Comparison of ENCODE assay signal across 9 cellular contexts in genomic region chr13:23608704-23609413, GRCh38. TPM values are rescaled to one million over a fixed set of nuclear protein-coding genes. Genes with fewer than 3 reads are reported as not detected.
DNase-seq lines count a peak whose midpoint lies in the region; ATAC-seq and TF ChIP-seq lines count a peak whose summit lies in the region.
"Had no signal": no experiment of that assay in that cellular context is flagged by ENCODE, and none has a peak within 500 bp of the region (broad histone marks: within the 10 kb centered on the region; RNA-seq: fewer than 3 reads in every experiment).

No MANE protein-coding gene starts in this region.

- no peak for TF ChIP-seq CTCF in Caco-2 (IDR thresholded peaks at IDR 0.05; ENCODE audit: insufficient read depth in 1 of 2, low read depth in 1 of 2, low read length in 1 of 2, severe bottlenecking in 1 of 2, unreplicated experiment in 1 of 2)
- no peak for TF ChIP-seq CTCF in omental fat pad (IDR thresholded peaks at IDR 0.05)
- no peak for TF ChIP-seq CTCF in GM13977 (IDR thresholded peaks at IDR 0.05; ENCODE audit: extremely low read depth, insufficient read depth, missing control alignments)

- DNase-seq in Caco-2 = no peak
- DNase-seq in MG63 = peak; percentile 65
- DNase-seq in fibroblast of gingiva (ENCODE audit: low read depth) = peak; percentile 46
- DNase-seq in omental fat pad (ENCODE audit: low spot score) = no peak
- no peak for DNase-seq in DMS53 (lab: John Stamatoyannopoulos, UW)
- no peak for DNase-seq in GM13977 (ENCODE audit: low spot score)
- DNase-seq: NCI-H1417 treated with DMSO at 0.1 percent for 48 hours had no signal

- in situ Hi-C loops in GM13977 (cut with MboI; ENCODE audit: low pct_unique_long_range_greater_than_20kb, low sequenced_read_pairs, unreplicated experiment) = no loop called here

- peak overlapping the region; percentile 47 for H3K27ac Mint-ChIP-seq in Caco-2 (ENCODE audit: unreplicated experiment)

- H3K9me3 Mint-ChIP-seq in Caco-2 (ENCODE audit: unreplicated experiment) = peaks cover 21% of the 10 kb centered on the region

- no TSS peak for BruUV-seq in Caco-2 (replicated peaks; lab: Mats Ljungman, UMichigan)

- H3K4me1 ChIP-seq in Caco-2 = peaks cover 4% of the 10 kb centered on the region; the same call in 1 of the 2 replicates

- intact Hi-C loops in Caco-2 (cut with micrococcal nuclease; ENCODE audit: unreplicated experiment) = no loop called here

- POLR2A ChIA-PET in Caco-2 (lab: Charles Lee) = no interaction called here

- ATAC-seq in omental fat pad (ENCODE audit: low FRiP score) (peak; percentile 56), HG03469 (IDR thresholded peaks at IDR 0.05; ENCODE audit: unreplicated experiment) (no peak), GM21526 (IDR thresholded peaks at IDR 0.05; ENCODE audit: low FRiP score, unreplicated experiment) (no peak)

- H3K36me3 Mint-ChIP-seq in Caco-2 (ENCODE audit: insufficient read depth, unreplicated experiment) = peaks cover 44% of the 10 kb centered on the region

- H3K4me1 Mint-ChIP-seq in Caco-2 (ENCODE audit: low read depth, unreplicated experiment) = peaks cover 15% of the 10 kb centered on the region

- no peaks in the 10 kb centered on the region for H3K27me3 Mint-ChIP-seq in Caco-2 (ENCODE audit: insufficient read depth, unreplicated experiment)

- H3K4me3 ChIP-seq in Caco-2 (ENCODE audit: low read depth, low read length) = no peak overlapping the region
- H3K4me3 ChIP-seq in MG63 = peak overlapping the region; percentile 16; the same call in 1 of the 2 replicates

- H3K9me3 ChIP-seq in Caco-2 = peaks cover 8% of the 10 kb centered on the region; the same call in 1 of the 2 replicates
- no peaks in the 10 kb centered on the region for H3K9me3 ChIP-seq in MG63

- H3K27me3 ChIP-seq in Caco-2 (replicated peaks; ENCODE audit: control insufficient read depth, insufficient read depth, low read length) (no peaks in the 10 kb centered on the region), MG63 (no peaks in the 10 kb centered on the region)

- CTCF ChIA-PET in Caco-2 (lab: Charles Lee) = interaction anchor here (0.6 kb wide), 1 partner anchor 98 kb away, joined by 3 read pairs; no protein-coding TSS in a partner anchor

- no peak overlapping the region for H3K4me3 Mint-ChIP-seq in Caco-2 (ENCODE audit: unreplicated experiment)

- H3K36me3 ChIP-seq in Caco-2 (ENCODE audit: control insufficient read depth, insufficient read depth, low read length) (no peaks in the 10 kb centered on the region; the same call in 1 of the 2 replicates), MG63 (no peaks in the 10 kb centered on the region)

RNA-seq across cellular contexts. Expression of gene TNFRSF19, which starts 38.6 kb away (rescaled TPM):
- 63.4 and 66.4 TPM in 2 replicates for total RNA-seq in Caco-2 (2022)
- total RNA-seq in MG63 (2014; rRNA removed; shearing (Covaris generic); ENCODE audit: low replicate concordance) = 0.27 and 1.3 TPM in 2 replicates
- total RNA-seq in omental fat pad = 1 to 10 TPM; 1.3 to 6.5 (median 2.8) TPM

Comparison
In these comparisons a context has a peak if more than half of its experiments do, and no peak if none do; other contexts are left out.
1. DNase-seq: peak in MG63 (single experiment) and fibroblast of gingiva (single experiment); none in Caco-2 (0 of 2), omental fat pad (single experiment), DMS53 (single experiment) and GM13977 (single experiment).